In the genomic region with DNA sequence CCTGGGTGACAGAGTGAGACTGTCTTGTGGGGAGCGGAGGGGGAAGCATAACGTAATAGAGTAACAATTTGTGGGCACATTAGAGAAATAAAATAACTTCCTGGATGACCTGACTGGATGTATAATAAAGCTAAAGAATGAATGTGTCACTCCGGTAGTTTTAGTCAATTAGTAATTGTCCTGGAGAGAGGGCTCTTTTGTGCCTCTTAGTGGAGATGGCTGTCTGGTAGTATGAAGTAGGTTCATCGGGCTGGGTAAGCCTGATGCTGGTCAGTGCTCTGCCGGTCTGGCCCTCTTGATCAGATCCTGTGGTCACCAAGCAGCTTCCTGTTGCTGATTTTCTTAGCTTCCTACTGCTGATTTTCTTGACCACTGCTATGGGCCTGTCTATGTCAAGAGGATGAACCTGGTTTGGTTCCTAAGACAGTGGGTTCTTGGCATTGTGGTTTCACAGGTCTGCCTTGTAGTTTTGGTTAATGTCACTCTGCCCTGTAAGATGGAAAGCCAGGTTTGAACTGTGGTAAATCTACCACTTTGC, we compare ENCODE assay signal across 13 cellular contexts. TPM values are rescaled to one million over a fixed set of nuclear protein-coding genes. Genes with fewer than 3 reads are reported as not detected.
DNase-seq lines count a peak whose midpoint lies in the region; ATAC-seq and TF ChIP-seq lines count a peak whose summit lies in the region.
"Had no signal": no experiment of that assay in that cellular context is flagged by ENCODE, and none has a peak within 500 bp of the region (broad histone marks: within the 10 kb centered on the region; RNA-seq: fewer than 3 reads in every experiment).

No MANE protein-coding gene starts in this region.

- peaks cover 18% of the 10 kb centered on the region for H3K36me3 Mint-ChIP-seq in activated CD4-positive, alpha-beta T cell treated with anti-CD3 and anti-CD28 coated beads for 36 hours (ENCODE audit: low read depth)
- peaks cover 25% of the 10 kb centered on the region for H3K36me3 Mint-ChIP-seq in activated CD4-positive, alpha-beta T cell treated with anti-CD3 and anti-CD28 coated beads, Interleukin-2, amount 10 ng/mL, durations not matched to agents 24 days and 14 days (ENCODE audit: low read depth)
- peaks cover 46% of the 10 kb centered on the region for H3K36me3 Mint-ChIP-seq in stimulated activated memory B cell treated with anti-CD40 and anti-IgM and Interleukin-4, amounts not matched to agents 10 μg/mL and 1 μg/mL and 100 μg/mL, for 72 hours

- ATAC-seq in activated CD4-positive, alpha-beta T cell treated with anti-CD3 and anti-CD28 coated beads for 36 hours, result peak; percentile 86
- ATAC-seq in HG03064 (IDR thresholded peaks at IDR 0.05; ENCODE audit: low read depth, unreplicated experiment) (peak; percentile 78), left ventricle myocardium superior (no peak)
- ATAC-seq in stimulated activated memory B cell treated with anti-CD40 and anti-IgM and Interleukin-4, amounts not matched to agents 10 μg/mL and 1 μg/mL and 100 μg/mL, for 72 hours, result no peak

- H3K27me3 ChIP-seq in smooth muscle cell (ENCODE audit: low read depth), result no peaks in the 10 kb centered on the region

- peaks cover 3% of the 10 kb centered on the region for H3F3A ChIP-seq in smooth muscle cell (ENCODE audit: low read depth)

- H2AFZ ChIP-seq in smooth muscle cell (ENCODE audit: low read depth), result no peak overlapping the region

- H3K4me3 Mint-ChIP-seq in activated CD4-positive, alpha-beta T cell treated with anti-CD3 and anti-CD28 coated beads for 36 hours, result no peak overlapping the region
- no peak overlapping the region for H3K4me3 Mint-ChIP-seq in activated CD4-positive, alpha-beta T cell treated with anti-CD3 and anti-CD28 coated beads, Interleukin-2, amount 10 ng/mL, durations not matched to agents 24 days and 14 days
- H3K4me3 Mint-ChIP-seq in stimulated activated memory B cell treated with anti-CD40 and anti-IgM and Interleukin-4, amounts not matched to agents 10 μg/mL and 1 μg/mL and 100 μg/mL, for 72 hours, result no peak overlapping the region
- H3K4me3 Mint-ChIP-seq: naive B cell had no signal

- peaks cover 17% of the 10 kb centered on the region for H3K4me1 Mint-ChIP-seq in activated CD4-positive, alpha-beta T cell treated with anti-CD3 and anti-CD28 coated beads for 36 hours
- peaks cover 13% of the 10 kb centered on the region for H3K4me1 Mint-ChIP-seq in activated CD4-positive, alpha-beta T cell treated with anti-CD3 and anti-CD28 coated beads, Interleukin-2, amount 10 ng/mL, durations not matched to agents 24 days and 14 days
- H3K4me1 Mint-ChIP-seq in stimulated activated memory B cell treated with anti-CD40 and anti-IgM and Interleukin-4, amounts not matched to agents 10 μg/mL and 1 μg/mL and 100 μg/mL, for 72 hours, result peaks cover 7% of the 10 kb centered on the region

- WGBS in smooth muscle cell (ENCODE audit: low lambda C conversion rate), result 94% methylated on average over 5 of the region's 5 CpGs

- CTCF ChIA-PET in activated CD4-positive, alpha-beta T cell treated with anti-CD3 and anti-CD28 coated beads for 36 hours (lab: Charles Lee), result interaction anchor here (0.6 to 1.2 kb wide), 2 partner anchors 16 to 78 kb away, joined by 3 read pairs; no protein-coding TSS in a partner anchor

- H3K27ac Mint-ChIP-seq in activated CD4-positive, alpha-beta T cell treated with anti-CD3 and anti-CD28 coated beads for 36 hours, result peak overlapping the region; percentile 55
- H3K27ac Mint-ChIP-seq in activated CD4-positive, alpha-beta T cell treated with anti-CD3 and anti-CD28 coated beads, Interleukin-2, amount 10 ng/mL, durations not matched to agents 24 days and 14 days, result no peak overlapping the region
- peak overlapping the region; percentile 6 for H3K27ac Mint-ChIP-seq in stimulated activated memory B cell treated with anti-CD40 and anti-IgM and Interleukin-4, amounts not matched to agents 10 μg/mL and 1 μg/mL and 100 μg/mL, for 72 hours

- intact Hi-C loops in activated CD4-positive, alpha-beta T cell treated with anti-CD3 and anti-CD28 coated beads for 36 hours (cut with DNase I, micrococcal nuclease), result loop anchor here in 1 of 2 experiments (10.0 kb wide), 1 partner anchor 441 kb away; no protein-coding TSS in a partner anchor
- intact Hi-C loops in activated CD4-positive, alpha-beta T cell treated with anti-CD3 and anti-CD28 coated beads, Interleukin-2, amount 10 ng/mL, durations not matched to agents 24 days and 14 days (cut with micrococcal nuclease), result loop anchor here (10.0 kb wide), 1 partner anchor 779 kb away; no protein-coding TSS in a partner anchor
- intact Hi-C loops in left ventricle myocardium superior (cut with micrococcal nuclease), result loop anchor here (10.0 kb wide), 1 partner anchor 51 kb away; no protein-coding TSS in a partner anchor

- H3K9me3 Mint-ChIP-seq in activated CD4-positive, alpha-beta T cell treated with anti-CD3 and anti-CD28 coated beads for 36 hours (ENCODE audit: low read depth), result no peaks in the 10 kb centered on the region
- H3K9me3 Mint-ChIP-seq in activated CD4-positive, alpha-beta T cell treated with anti-CD3 and anti-CD28 coated beads, Interleukin-2, amount 10 ng/mL, durations not matched to agents 24 days and 14 days, result no peaks in the 10 kb centered on the region
- no peaks in the 10 kb centered on the region for H3K9me3 Mint-ChIP-seq in stimulated activated memory B cell treated with anti-CD40 and anti-IgM and Interleukin-4, amounts not matched to agents 10 μg/mL and 1 μg/mL and 100 μg/mL, for 72 hours
- H3K9me3 Mint-ChIP-seq: naive B cell had no signal

- H3K4me2 ChIP-seq in smooth muscle cell, result no peak overlapping the region

- POLR2A ChIA-PET in activated CD4-positive, alpha-beta T cell treated with anti-CD3 and anti-CD28 coated beads for 36 hours (lab: Charles Lee), result no interaction called here

- DNase-seq in activated CD4-positive, alpha-beta T cell treated with anti-CD3 and anti-CD28 coated beads for 36 hours, result no peak
- DNase-seq in activated CD4-positive, alpha-beta T cell treated with anti-CD3 and anti-CD28 coated beads, Interleukin-2, amount 10 ng/mL, durations not matched to agents 24 days and 14 days, result no peak
- DNase-seq in astrocyte of the hippocampus (ENCODE audit: low read depth, low spot score), result peak; percentile 37
- no peak for DNase-seq in NCI-H2196 (lab: John Stamatoyannopoulos, UW; ENCODE audit: unreplicated experiment)
- DNase-seq in left ventricle myocardium superior, result no peak
- DNase-seq in smooth muscle cell (lab: John Stamatoyannopoulos, UW; ENCODE audit: unreplicated experiment), result no peak
- DNase-seq: head of caudate nucleus, naive B cell, NCI-H1930, Right ventricle myocardium superior had no signal

- no peak overlapping the region for H3K4me3 ChIP-seq in smooth muscle cell

- TF ChIP-seq CTCF in smooth muscle cell (IDR thresholded peaks at IDR 0.05; ENCODE audit: borderline replicate concordance, insufficient read depth, poor library complexity, severe bottlenecking), result no peak

- H3K27ac ChIP-seq in smooth muscle cell (ENCODE audit: low read depth), result no peak overlapping the region
- H3K27ac ChIP-seq: 22Rv1 had no signal

- no peaks in the 10 kb centered on the region for H3K27me3 Mint-ChIP-seq in activated CD4-positive, alpha-beta T cell treated with anti-CD3 and anti-CD28 coated beads for 36 hours
- H3K27me3 Mint-ChIP-seq in activated CD4-positive, alpha-beta T cell treated with anti-CD3 and anti-CD28 coated beads, Interleukin-2, amount 10 ng/mL, durations not matched to agents 24 days and 14 days, result no peaks in the 10 kb centered on the region
- no peaks in the 10 kb centered on the region for H3K27me3 Mint-ChIP-seq in stimulated activated memory B cell treated with anti-CD40 and anti-IgM and Interleukin-4, amounts not matched to agents 10 μg/mL and 1 μg/mL and 100 μg/mL, for 72 hours
- H3K27me3 Mint-ChIP-seq: naive B cell had no signal

- no peak overlapping the region for H3K9ac ChIP-seq in smooth muscle cell (ENCODE audit: low read depth)

- peaks cover 58% of the 10 kb centered on the region for H3K79me2 ChIP-seq in smooth muscle cell (ENCODE audit: low read depth)

- peaks cover 10% of the 10 kb centered on the region for H3K36me3 ChIP-seq in smooth muscle cell (ENCODE audit: low read depth)

- no peaks in the 10 kb centered on the region for H3K9me3 ChIP-seq in smooth muscle cell (replicated peaks; ENCODE audit: low read depth)

- no peaks in the 10 kb centered on the region for H3K4me1 ChIP-seq in smooth muscle cell (ENCODE audit: low read depth)

- H4K20me1 ChIP-seq in smooth muscle cell (ENCODE audit: low read depth), result peaks cover 87% of the 10 kb centered on the region

RNA-seq across cellular contexts. Expression of gene ZRANB1, which starts 34.1 kb away (rescaled TPM):
- 10 to 100 TPM in 1 of 2 experiments, 1 to 10 TPM in 1; 8.4 to 10.4 TPM for total RNA-seq in activated CD4-positive, alpha-beta T cell treated with anti-CD3 and anti-CD28 coated beads for 36 hours
- 14.9 and 15.5 TPM in 2 replicates for total RNA-seq in activated CD4-positive, alpha-beta T cell treated with anti-CD3 and anti-CD28 coated beads, Interleukin-2, amount 10 ng/mL, durations not matched to agents 24 days and 14 days
- 25.3 TPM for total RNA-seq in left ventricle myocardium superior
- 24.1 and 30.2 TPM in 2 replicates for total RNA-seq in smooth muscle cell
- 7.5 and 8.2 TPM in 2 replicates for polyA plus RNA-seq in smooth muscle cell

Comparison
In these comparisons a context has a peak if more than half of its experiments do, and no peak if none do; other contexts are left out.
1. ATAC-seq: peak in activated CD4-positive, alpha-beta T cell treated with anti-CD3 and anti-CD28 coated beads for 36 hours (single experiment) and HG03064 (single experiment); none in stimulated activated memory B cell treated with anti-CD40 and anti-IgM and Interleukin-4, amounts not matched to agents 10 μg/mL and 1 μg/mL and 100 μg/mL, for 72 hours (single experiment) and left ventricle myocardium superior (single experiment).